In genomic region chr3:7618606-7619005, GRCh38 we compare ENCODE assay signal across 26 cellular contexts.
"Had no signal": no experiment of that assay in that cellular context is flagged by ENCODE, and none has a peak within 500 bp of the region (broad histone marks: within the 10 kb centered on the region; RNA-seq: fewer than 3 reads in every experiment).

No MANE protein-coding gene starts in this region.

- ATAC-seq: left cardiac atrium; left lung; naive thymus-derived CD4-positive, alpha-beta T cell; natural killer cell treated with Interleukin-12 subunit alpha and Interleukin-12 subunit beta and Interleukin-15 and Interleukin-18, amount 100 ng/mL, for 72 hours; right cardiac atrium; stimulated activated effector memory CD8-positive, alpha-beta T cell treated with anti-CD3 and anti-CD28 coated beads, Interleukin-12 subunit alpha, Interleukin-12 subunit beta, amount 100 ng/mL, for 72 hours; upper lobe of right lung had no signal

- H3K27ac ChIP-seq: left lung, ovary, prostate gland, sigmoid colon, spleen, suprapubic skin, thoracic aorta, tibial artery, upper lobe of right lung had no signal

- H3K36me3 ChIP-seq: left lung, ovary, prostate gland, sigmoid colon, spleen, suprapubic skin, thoracic aorta, tibial artery, upper lobe of right lung had no signal

- H3K9me3 ChIP-seq: left lung, ovary, prostate gland, sigmoid colon, spleen, suprapubic skin, thoracic aorta, tibial artery, upper lobe of right lung had no signal

- DNase-seq: hippocampal formation; kidney glomerular epithelial cell; left cardiac atrium; left lung; mesendoderm; naive thymus-derived CD4-positive, alpha-beta T cell; ovary; posterior cingulate gyrus; retina; right cardiac atrium; sigmoid colon; small intestine; spleen; stimulated activated CD4-positive, alpha-beta T cell treated with anti-CD3 and anti-CD28 coated beads, Interleukin-4, amount 100 ng/mL, for 24 hours; stimulated activated naive CD4-positive, alpha-beta T cell; tibial artery; trophoblast cell; upper lobe of right lung had no signal

- FAIRE-seq: keratinocyte, small intestine, urothelium cell line had no signal

- H3K27me3 ChIP-seq: left lung, ovary, sigmoid colon, spleen, suprapubic skin, tibial artery, upper lobe of right lung had no signal

- H3K4me3 ChIP-seq: left lung, lung, ovary, prostate gland, sigmoid colon, spleen, suprapubic skin, thoracic aorta, tibial artery, upper lobe of right lung had no signal

- H3K4me1 ChIP-seq: left lung, prostate gland, sigmoid colon, spleen, suprapubic skin, upper lobe of right lung had no signal
